ENCODE assay signal across 1 cellular context in genomic region chr5:113212244-113212920, GRCh38.
TF ChIP-seq lines count a peak whose summit lies in the region.

No MANE protein-coding gene starts in this region.

TF ChIP-seq in HEK293, 187 proteins besides CTCF, POLR2A, EP300 and RAD21 (continued from another document and continues in another):
- TF ChIP-seq ZNF518A (tag by site-specific recombination; conservative IDR thresholded peaks at IDR 0.05; ENCODE audit: low read depth) (no peak), KLF1 (tag by site-specific recombination; IDR thresholded peaks at IDR 0.05) (no peak), ZNF292 (tag by site-specific recombination; IDR thresholded peaks at IDR 0.05; ENCODE audit: borderline replicate concordance, low read depth) (no peak), ZNF560 (tag by site-specific recombination; IDR thresholded peaks at IDR 0.05; ENCODE audit: borderline replicate concordance) (no peak), HIC1 (tag by site-specific recombination; IDR thresholded peaks at IDR 0.05) (no peak), ZNF302 (tag by site-specific recombination; IDR thresholded peaks at IDR 0.05; ENCODE audit: low read depth) (no peak), ZBTB10 (tag by site-specific recombination; IDR thresholded peaks at IDR 0.05) (no peak), ZBTB17 (tag by site-specific recombination; IDR thresholded peaks at IDR 0.05) (no peak; the same call in 1 of the 2 replicates), ZNF398 (tag by site-specific recombination; IDR thresholded peaks at IDR 0.05) (no peak), MYNN (tag by site-specific recombination; IDR thresholded peaks at IDR 0.05; ENCODE audit: borderline replicate concordance) (no peak), ZNF169 (tag by site-specific recombination; IDR thresholded peaks at IDR 0.05) (no peak), ZNF140 (tag by site-specific recombination; IDR thresholded peaks at IDR 0.05) (no peak), ZBTB6 (tag by site-specific recombination; IDR thresholded peaks at IDR 0.05) (peak; percentile 82), AEBP2 (tag by site-specific recombination; IDR thresholded peaks at IDR 0.05; ENCODE audit: borderline replicate concordance) (no peak), ZNF274 (IDR thresholded peaks at IDR 0.05; ENCODE audit: low read length) (no peak), ZNF274 (tag by site-specific recombination; IDR thresholded peaks at IDR 0.05; ENCODE audit: borderline replicate concordance) (no peak), ZNF18 (tag by site-specific recombination; IDR thresholded peaks at IDR 0.05) (peak; percentile 93), ZFP41 (tag by site-specific recombination; IDR thresholded peaks at IDR 0.05; ENCODE audit: borderline replicate concordance) (no peak), ZNF629 (tag by site-specific recombination; IDR thresholded peaks at IDR 0.05) (0 out of 2 replicates have a peak, but pooled peaks have one; percentile 16), ZBTB20 (tag by site-specific recombination; IDR thresholded peaks at IDR 0.05) (no peak), ZSCAN30 (tag by site-specific recombination; IDR thresholded peaks at IDR 0.05) (peak; percentile 100), ZNF776 (tag by site-specific recombination; IDR thresholded peaks at IDR 0.05; ENCODE audit: borderline replicate concordance) (no peak), ZBTB1 (tag by site-specific recombination; IDR thresholded peaks at IDR 0.05) (no peak), ZNF175 (tag by site-specific recombination; IDR thresholded peaks at IDR 0.05) (no peak), ZNF404 (tag by site-specific recombination; IDR thresholded peaks at IDR 0.05) (no peak), ZNF239 (tag by site-specific recombination; IDR thresholded peaks at IDR 0.05) (no peak), ZBTB49 (tag by site-specific recombination; IDR thresholded peaks at IDR 0.05; ENCODE audit: low read depth) (no peak), ZNF777 (tag by site-specific recombination; IDR thresholded peaks at IDR 0.05; ENCODE audit: borderline replicate concordance) (no peak), ZNF449 (tag by site-specific recombination; IDR thresholded peaks at IDR 0.05) (no peak), ZSCAN5A (tag by site-specific recombination; IDR thresholded peaks at IDR 0.05) (no peak)
